ENCODE assay signal across 7 cellular contexts in the genomic region with DNA sequence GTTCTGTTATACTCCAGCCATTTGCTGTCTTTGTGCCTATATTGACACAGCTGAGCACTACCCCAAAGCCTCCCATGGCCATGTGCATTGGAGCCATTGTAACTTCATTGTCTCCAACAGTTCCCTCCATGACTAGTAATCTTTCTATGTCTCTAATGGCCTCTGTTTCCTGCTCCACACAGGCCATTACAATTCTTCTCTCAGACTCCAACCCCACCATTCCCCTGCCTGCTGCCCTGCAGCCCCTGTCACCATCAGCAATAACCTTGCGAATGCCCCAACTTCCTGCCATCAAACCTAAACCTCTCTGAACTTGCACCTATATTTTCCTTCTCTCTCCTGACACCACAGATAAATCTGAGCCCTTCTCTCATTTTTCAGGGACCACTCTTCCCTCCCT.
"Had no signal": no experiment of that assay in that cellular context is flagged by ENCODE, and none has a peak within 500 bp of the region (broad histone marks: within the 10 kb centered on the region; RNA-seq: fewer than 3 reads in every experiment).

No MANE protein-coding gene starts in this region.

- H3K4me3 ChIP-seq: GM23248, HAP-1 had no signal

- H3K4me3 Mint-ChIP-seq: IgD-negative memory B cell had no signal

- H3K36me3 Mint-ChIP-seq: IgD-negative memory B cell had no signal

- H3K27ac ChIP-seq: GM23248, HL-60 had no signal

- H3K4me1 ChIP-seq: HAP-1 had no signal

- H3K36me3 ChIP-seq: HAP-1 had no signal

- H3K9me3 ChIP-seq: HAP-1 had no signal

- ATAC-seq: HepG2 had no signal

- DNase-seq: GM23248, GOT3, H7 had no signal
